9 cellular contexts compared by ENCODE assay signal in the genomic region with DNA sequence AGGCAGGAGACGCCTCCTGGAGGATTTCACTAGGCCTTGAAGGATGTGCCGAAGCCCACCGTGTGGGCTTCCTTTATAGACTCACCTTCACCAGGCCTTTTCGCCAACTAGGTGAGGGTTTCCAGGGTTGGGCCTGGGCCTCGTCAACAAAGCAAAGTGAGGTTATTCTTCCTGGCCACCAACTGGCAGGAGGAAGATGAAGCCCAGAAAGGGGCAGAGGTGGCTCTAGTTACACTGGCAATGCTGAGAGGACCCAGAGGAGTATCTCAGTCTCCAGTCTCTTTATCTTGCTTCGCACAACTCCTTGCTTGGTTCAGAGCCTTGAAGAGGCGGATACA. TPM values are rescaled to one million over a fixed set of nuclear protein-coding genes. Genes with fewer than 3 reads are reported as not detected.
DNase-seq lines count a peak whose midpoint lies in the region; ATAC-seq, FAIRE-seq and TF ChIP-seq lines count a peak whose summit lies in the region.
"Had no signal": no experiment of that assay in that cellular context is flagged by ENCODE, and none has a peak within 500 bp of the region (broad histone marks: within the 10 kb centered on the region; RNA-seq: fewer than 3 reads in every experiment).

No MANE protein-coding gene starts in this region.

- H3K9ac ChIP-seq in K562 (ENCODE audit: insufficient read depth in 1 of 2, low read depth in 2 of 2, low read length in 2 of 2) (no peak overlapping the region; a peak in 1 of 4 replicates), mucosa of stomach (ENCODE audit: low read length) (peak overlapping the region; percentile 40)

- peaks cover 10% of the 10 kb centered on the region for H3K9me1 ChIP-seq in K562 (ENCODE audit: control insufficient read depth, insufficient read depth, low read length)

- CTCF ChIA-PET in K562 (lab: Yijun Ruan, JAX; ENCODE audit: low intra/inter-chr PET ratio), result interaction anchor here (0.7 kb wide), 1 partner anchor 17 kb away, joined by 3 read pairs; no protein-coding TSS in a partner anchor

- peak overlapping the region; percentile 78 for H3K27ac ChIP-seq in left ventricle myocardium inferior (replicated peaks)
- no peak overlapping the region; the same call in 2 of the 3 replicates for H3K27ac ChIP-seq in K562 (ENCODE audit: extremely low read depth, low read depth, low read length)
- peak overlapping the region; percentile 80 for H3K27ac ChIP-seq in upper lobe of right lung

- no TSS peak for BruUV-seq in K562 (replicated peaks; lab: Mats Ljungman, UMichigan)

- H3K9me3 ChIP-seq in left ventricle myocardium inferior (replicated peaks) (no peaks in the 10 kb centered on the region), K562 (replicated peaks; ENCODE audit: control insufficient read depth, insufficient read depth, low read depth, low read length) (no peaks in the 10 kb centered on the region), mucosa of stomach (ENCODE audit: control insufficient read depth, low read length) (no peaks in the 10 kb centered on the region), upper lobe of right lung (no peaks in the 10 kb centered on the region)

- TF ChIP-seq CTCF in left ventricle myocardium inferior (IDR thresholded peaks at IDR 0.05; ENCODE audit: borderline replicate concordance) (no peak), K562 (IDR thresholded peaks at IDR 0.05 in 2 of 3, conservative IDR thresholded peaks at IDR 0.05 in 1 of 3; ENCODE audit: insufficient read depth in 2 of 3, low read depth in 1 of 3, low read length in 3 of 3) (no peak), upper lobe of right lung (IDR thresholded peaks at IDR 0.05) (no peak)

- DNase-seq in left ventricle myocardium inferior, result no peak
- DNase-seq in Right ventricle myocardium inferior (ENCODE audit: missing footprints), result no peak
- no peak for DNase-seq in K562 (ENCODE audit: extremely low read depth in 1 of 4, low spot score in 3 of 4)
- no peak for DNase-seq in upper lobe of right lung
- DNase-seq in NCI-H524 (lab: John Stamatoyannopoulos, UW), result no peak
- no peak for DNase-seq in NCI-H1048 (lab: John Stamatoyannopoulos, UW)
- DNase-seq in retina, result no peak

- no peak for TF ChIP-seq RAD21 in K562 (CRISPR knock-in tag; conservative IDR thresholded peaks at IDR 0.05 in 1 of 2, IDR thresholded peaks at IDR 0.05 in 1 of 2)

- no peak for TF ChIP-seq EP300 in K562 (IDR thresholded peaks at IDR 0.05; ENCODE audit: low read length)

- POLR2A ChIA-PET in K562 (lab: Yijun Ruan, JAX), result interaction anchor here (0.6 to 2.2 kb wide), 2 partner anchors 10 to 19 kb away, joined by 3 to 8 read pairs; no protein-coding TSS in a partner anchor

- H4K20me1 ChIP-seq in K562 (replicated peaks; ENCODE audit: control insufficient read depth, insufficient read depth, low read length), result peaks cover 21% of the 10 kb centered on the region

- peak overlapping the region; percentile 89 for H2AFZ ChIP-seq in K562 (ENCODE audit: low read depth, low read length)

- H3K4me1 ChIP-seq in left ventricle myocardium inferior (peaks cover 58% of the 10 kb centered on the region), K562 (replicated peaks in 1 of 2; ENCODE audit: control insufficient read depth in 2 of 2, insufficient read depth in 2 of 2, low read length in 2 of 2) (peaks cover 23 to 55% of the 10 kb centered on the region in 2 experiments), mucosa of stomach (ENCODE audit: control insufficient read depth, insufficient read depth, low read length) (peaks cover 26% of the 10 kb centered on the region), upper lobe of right lung (peaks cover 14% of the 10 kb centered on the region)

- 55% methylated on average over 6 of the region's 7 CpGs for WGBS in K562 (ENCODE audit: insufficient coverage, low coverage, missing lambda C conversion rate)

- TF ChIP-seq POLR2A in K562 (conservative IDR thresholded peaks at IDR 0.05), result no peak

- H3K36me3 ChIP-seq in left ventricle myocardium inferior, result no peaks in the 10 kb centered on the region
- H3K36me3 ChIP-seq in K562 (ENCODE audit: control insufficient read depth, insufficient read depth, low read length), result peaks cover 3% of the 10 kb centered on the region; the same call in 1 of the 3 replicates
- H3K36me3 ChIP-seq in mucosa of stomach (ENCODE audit: control insufficient read depth, insufficient read depth, low read length), result no peaks in the 10 kb centered on the region
- no peaks in the 10 kb centered on the region for H3K36me3 ChIP-seq in upper lobe of right lung

- peaks cover 46% of the 10 kb centered on the region for H3K79me2 ChIP-seq in K562 (ENCODE audit: control insufficient read depth, insufficient read depth, low read length)

- FAIRE-seq in K562 (lab: Jason Lieb, UNC), result no peak
- FAIRE-seq: bronchial epithelial cell had no signal

- H3K4me3 ChIP-seq in left ventricle myocardium inferior (peak overlapping the region; percentile 92), K562 (peak overlapping the region; percentile 95; the same call in 1 of the 2 replicates), mucosa of stomach (ENCODE audit: low read length) (no peak overlapping the region), upper lobe of right lung (no peak overlapping the region)

- in situ Hi-C loops in K562 (cut with MboI), result no loop called here

- ATAC-seq in Right ventricle myocardium inferior (no peak), K562 (no peak), upper lobe of right lung (no peak)

- no peaks in the 10 kb centered on the region for H3K27me3 ChIP-seq in left ventricle myocardium inferior (ENCODE audit: low read depth)
- peaks cover 0 to 5% of the 10 kb centered on the region in 2 experiments; a peak in 1 of 5 replicates for H3K27me3 ChIP-seq in K562 (ENCODE audit: control insufficient read depth in 2 of 2, insufficient read depth in 2 of 2, low read length in 2 of 2)
- no peaks in the 10 kb centered on the region for H3K27me3 ChIP-seq in mucosa of stomach (ENCODE audit: control insufficient read depth, insufficient read depth, low read length)
- no peaks in the 10 kb centered on the region for H3K27me3 ChIP-seq in upper lobe of right lung

- intact Hi-C loops in left ventricle myocardium inferior (cut with micrococcal nuclease) (no loop called here), Right ventricle myocardium inferior (cut with DNase I) (no loop called here), K562 (cut with micrococcal nuclease) (loop anchor here (2.0 to 5.0 kb wide), 2 partner anchors 17 to 68 kb away; a partner anchor contains a TSS), upper lobe of right lung (cut with DNase I) (no loop called here)

- no peak overlapping the region; the same call in 1 of the 2 replicates for H3K4me2 ChIP-seq in K562 (ENCODE audit: insufficient read depth, low read length)

TF ChIP-seq in K562, 482 proteins besides CTCF, POLR2A, EP300 and RAD21:
- TF ChIP-seq, protein P1, sequence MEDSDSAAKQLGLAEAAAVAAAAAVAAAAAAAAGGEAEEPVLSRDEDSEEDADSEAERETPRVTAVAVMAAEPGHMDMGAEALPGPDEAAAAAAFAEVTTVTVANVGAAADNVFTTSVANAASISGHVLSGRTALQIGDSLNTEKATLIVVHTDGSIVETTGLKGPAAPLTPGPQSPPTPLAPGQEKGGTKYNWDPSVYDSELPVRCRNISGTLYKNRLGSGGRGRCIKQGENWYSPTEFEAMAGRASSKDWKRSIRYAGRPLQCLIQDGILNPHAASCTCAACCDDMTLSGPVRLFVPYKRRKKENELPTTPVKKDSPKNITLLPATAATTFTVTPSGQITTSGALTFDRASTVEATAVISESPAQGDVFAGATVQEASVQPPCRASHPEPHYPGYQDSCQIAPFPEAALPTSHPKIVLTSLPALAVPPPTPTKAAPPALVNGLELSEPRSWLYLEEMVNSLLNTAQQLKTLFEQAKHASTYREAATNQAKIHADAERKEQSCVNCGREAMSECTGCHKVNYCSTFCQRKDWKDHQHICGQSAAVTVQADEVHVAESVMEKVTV (CRISPR knock-in tag; IDR thresholded peaks at IDR 0.05), result peak; percentile 36; the same call in 1 of the 2 replicates
- 0 out of 2 replicates have a peak, but pooled peaks have one; percentile 22 for TF ChIP-seq XRCC5 (IDR thresholded peaks at IDR 0.05; ENCODE audit: low read depth, low read length)
- peak; percentile 28; the same call in 1 of the 2 replicates for TF ChIP-seq CBFA2T3 (IDR thresholded peaks at IDR 0.05)
- TF ChIP-seq, protein P2, sequence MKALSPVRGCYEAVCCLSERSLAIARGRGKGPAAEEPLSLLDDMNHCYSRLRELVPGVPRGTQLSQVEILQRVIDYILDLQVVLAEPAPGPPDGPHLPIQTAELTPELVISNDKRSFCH (CRISPR knock-in tag; IDR thresholded peaks at IDR 0.05), result no peak
- TF ChIP-seq, protein P2 (tag; IDR thresholded peaks at IDR 0.05), result no peak
- no peak for TF ChIP-seq PCBP2 (IDR thresholded peaks at IDR 0.05; ENCODE audit: low read depth, low read length, poor library complexity, severe bottlenecking)

RNA-seq across cellular contexts. Expression of a gene that starts 0.4 kb away (rescaled TPM):
- total RNA-seq in left ventricle myocardium inferior (1.6 TPM), Right ventricle myocardium inferior (2.3 TPM), K562 (2014; rRNA removed) (11.2 and 13.3 TPM in 2 replicates), K562 (2014; rRNA removed; fragmentation: Illumina TruSeq; extraction: Trizol) (3.1 and 3.8 TPM in 2 replicates), K562 (2015; rRNA removed; fragmentation: Illumina TruSeq; extraction: Trizol) (9.6 and 9.8 TPM in 2 replicates), K562 (2021) (18.4 and 20.2 TPM in 2 replicates), upper lobe of right lung (11.7 TPM)
- total RNA-seq in K562 (2011; cell fraction: chromatin; rRNA removed; ENCODE audit: low replicate concordance), result 24.0 and 79.7 TPM in 2 replicates
- 52.2 and 56.9 TPM in 2 replicates for total RNA-seq in K562 (2011; cell fraction: nucleolus; rRNA removed)
- total RNA-seq in K562 (2011; cell fraction: nucleoplasm; rRNA removed), result 38.4 and 46.9 TPM in 2 replicates
- polyA plus RNA-seq in K562 (2011; rRNA removed) (7.4 and 11.8 TPM in 2 replicates), K562 (2014; fragmentation: Illumina TruSeq; extraction: Trizol) (6.0 and 8.6 TPM in 2 replicates), K562 (2014; fragmentation: Nextera tagmentation; extraction: Ambion mirVana) (1 to 10 TPM; 1.1 to 1.2 TPM), K562 (2014; rRNA removed) (14.4 and 14.9 TPM in 2 replicates)
- 11.0 and 16.5 TPM in 2 replicates for polyA plus RNA-seq in K562 (2011; cell fraction: cytosol; rRNA removed)
- polyA plus RNA-seq in K562 (2011; cell fraction: nucleus; rRNA removed), result 55.1 and 73.5 TPM in 2 replicates
- polyA plus RNA-seq in K562 (2012), result 8.7 and 14.0 TPM in 2 replicates
- polyA minus RNA-seq in K562 (2011; rRNA and poly(A)+ RNA removed), result 4.7 and 6.0 TPM in 2 replicates
- polyA minus RNA-seq in K562 (2011; cell fraction: cytosol; rRNA and poly(A)+ RNA removed), result 7.3 and 8.5 TPM in 2 replicates
- 18.2 and 20.5 TPM in 2 replicates for polyA minus RNA-seq in K562 (2011; cell fraction: nucleus; rRNA and poly(A)+ RNA removed)

Comparison
In these comparisons a context has a peak if more than half of its experiments do, and no peak if none do; other contexts are left out.
1. H3K4me3 ChIP-seq: peak in left ventricle myocardium inferior (single experiment) and K562 (single experiment); none in mucosa of stomach (single experiment) and upper lobe of right lung (single experiment).